In genomic region chr9:121584421-121584820, GRCh38 we compare ENCODE assay signal across 23 cellular contexts.
"Had no signal": no experiment of that assay in that cellular context is flagged by ENCODE, and none has a peak within 500 bp of the region (broad histone marks: within the 10 kb centered on the region; RNA-seq: fewer than 3 reads in every experiment).

No MANE protein-coding gene starts in this region.

- H3K36me3 ChIP-seq: neutrophil, stomach, upper lobe of left lung, uterus had no signal

- DNase-seq: cerebellar nuclear complex; effector CD4-positive, alpha-beta T cell; glutamatergic neuron; immature natural killer cell; kidney; left colon; left ventricle myocardium superior; mesendoderm; naive B cell; nephron progenitor cell; psoas muscle; sigmoid colon; stimulated activated CD4-positive, alpha-beta T cell treated with anti-CD3 and anti-CD28 coated beads, Interleukin-2, amount 100 ng/mL, for 24 hours; stimulated activated naive CD4-positive, alpha-beta T cell; stomach; substantia nigra; upper lobe of left lung; uterus had no signal

- H3K36me3 Mint-ChIP-seq: immature natural killer cell, naive B cell had no signal

- H3K27ac ChIP-seq: coronary artery, neutrophil, psoas muscle, skin epidermis, upper lobe of left lung, uterus had no signal

- H3K4me3 Mint-ChIP-seq: immature natural killer cell, naive B cell, nephron progenitor cell had no signal

- H3K4me1 Mint-ChIP-seq: immature natural killer cell, naive B cell had no signal

- H3K4me1 ChIP-seq: upper lobe of left lung, uterus had no signal

- H3K27ac Mint-ChIP-seq: immature natural killer cell, naive B cell, nephron progenitor cell had no signal

- H3K9me3 Mint-ChIP-seq: immature natural killer cell, nephron progenitor cell had no signal

- FAIRE-seq: frontal cortex, kidney had no signal

- H3K27me3 ChIP-seq: sigmoid colon, stomach, uterus had no signal

- H3K9me3 ChIP-seq: neutrophil, psoas muscle, sigmoid colon, stomach, upper lobe of left lung, uterus had no signal

- ATAC-seq: left colon, left ventricle myocardium superior had no signal

- H3K4me3 ChIP-seq: coronary artery, lung, psoas muscle, sigmoid colon, skin epidermis, stomach, upper lobe of left lung, uterus had no signal
